8 cellular contexts compared by ENCODE assay signal in the genomic region with DNA sequence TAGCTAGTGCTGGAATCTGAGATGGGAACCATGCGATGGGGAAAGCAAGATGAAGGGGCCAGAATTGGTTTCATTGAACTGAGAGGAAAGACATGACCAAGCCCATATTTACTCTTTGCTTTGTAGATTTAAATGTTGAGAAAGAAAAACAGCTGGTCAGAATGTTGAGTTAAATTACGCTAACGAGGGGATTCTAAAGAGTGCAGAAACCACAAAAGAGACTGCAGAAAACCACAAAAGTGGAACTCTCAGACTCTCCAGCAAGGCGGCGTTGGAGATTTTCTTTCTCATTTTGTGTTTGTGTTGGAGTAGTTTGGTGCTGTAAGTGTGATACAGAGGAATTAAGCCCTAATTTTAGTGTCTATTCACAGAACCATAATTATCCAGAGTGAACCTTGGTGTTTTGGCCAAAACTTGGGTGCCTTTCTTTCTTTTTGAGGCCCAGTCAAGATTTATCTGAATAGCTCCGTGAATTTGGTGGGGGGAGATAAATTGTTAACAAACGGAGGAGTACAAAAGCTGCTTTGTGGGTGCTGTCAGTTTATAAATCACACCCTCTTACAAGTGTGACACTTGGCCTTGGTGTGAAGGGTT. TPM values are rescaled to one million over a fixed set of nuclear protein-coding genes. Genes with fewer than 3 reads are reported as not detected.
A peak's percentile ranks its signal among the peaks of the same experiment; 100 is the strongest.
DNase-seq lines count a peak whose midpoint lies in the region; ATAC-seq and TF ChIP-seq lines count a peak whose summit lies in the region.

No MANE protein-coding gene starts in this region.

- H3K27me3 Mint-ChIP-seq in Calu3 (ENCODE audit: unreplicated experiment) = no peaks in the 10 kb centered on the region
- no peaks in the 10 kb centered on the region for H3K27me3 Mint-ChIP-seq in nephron progenitor cell (ENCODE audit: low read depth, poor library complexity)

- TF ChIP-seq POLR2A in NB4 (IDR thresholded peaks at IDR 0.05; ENCODE audit: extremely low read depth, insufficient read length) = no peak

- H3K4me1 Mint-ChIP-seq in Calu3 (ENCODE audit: low read depth, unreplicated experiment) (peaks cover 35% of the 10 kb centered on the region), nephron progenitor cell (peaks cover 37% of the 10 kb centered on the region)

- H3K4me3 Mint-ChIP-seq in Calu3 (ENCODE audit: low read depth, unreplicated experiment) (no peak overlapping the region), nephron progenitor cell (no peak overlapping the region)

- no peak for ATAC-seq in GM18861 (IDR thresholded peaks at IDR 0.05; ENCODE audit: unreplicated experiment)

- H3K9me3 Mint-ChIP-seq in Calu3 (ENCODE audit: low read depth, unreplicated experiment) = no peaks in the 10 kb centered on the region
- no peaks in the 10 kb centered on the region for H3K9me3 Mint-ChIP-seq in nephron progenitor cell

- H3K4me3 ChIP-seq in NB4 (ENCODE audit: low read depth, low read length) = no peak overlapping the region

- DNase-seq in Calu3 (no peak), NB4 (ENCODE audit: low read depth) (peak; percentile 95), nephron progenitor cell (no peak), NCI-H748 treated with DMSO at 0.1 percent for 48 hours (lab: John Stamatoyannopoulos, UW) (no peak), kidney glomerular epithelial cell (lab: John Stamatoyannopoulos, UW) (no peak), midbrain (lab: John Stamatoyannopoulos, UW) (no peak)
- peak; percentile 32 for DNase-seq in central memory CD4-positive, alpha-beta T cell

- BruUV-seq in Calu3 (replicated peaks; lab: Mats Ljungman, UMichigan) = no TSS peak

- TF ChIP-seq CTCF in Calu3 (IDR thresholded peaks at IDR 0.05; ENCODE audit: unreplicated experiment) = no peak
- no peak for TF ChIP-seq CTCF in NB4 (IDR thresholded peaks at IDR 0.05; ENCODE audit: low read depth, low read length)
- TF ChIP-seq CTCF in nephron progenitor cell (IDR thresholded peaks at IDR 0.05) = no peak

- H3K27ac Mint-ChIP-seq in Calu3 (ENCODE audit: unreplicated experiment) (peak overlapping the region; percentile 43), nephron progenitor cell (peak overlapping the region; percentile 88)

- H3K36me3 Mint-ChIP-seq in Calu3 (ENCODE audit: insufficient read depth, unreplicated experiment) = peaks cover 82% of the 10 kb centered on the region
- H3K36me3 Mint-ChIP-seq in nephron progenitor cell (ENCODE audit: low read depth) = peaks cover 69% of the 10 kb centered on the region

- intact Hi-C loops in Calu3 (cut with micrococcal nuclease; ENCODE audit: unreplicated experiment) = no loop called here

- CTCF ChIA-PET in Calu3 (lab: Charles Lee) = interaction anchor here (0.6 to 0.7 kb wide), 2 partner anchors 38 to 351 kb away, joined by 3 read pairs; no protein-coding TSS in a partner anchor

RNA-seq across cellular contexts. Expression of a gene that starts 26.3 kb away (rescaled TPM):
- 169 and 174 TPM in 2 replicates for total RNA-seq in Calu3 (2022)

RNA-seq across cellular contexts. Expression of a gene that starts 43.4 kb away (rescaled TPM):
- 73.0 and 85.2 TPM in 2 replicates for total RNA-seq in Calu3 (2022)

Comparison
In these comparisons a context has a peak if more than half of its experiments do, and no peak if none do; other contexts are left out.
1. DNase-seq: peak in NB4 (single experiment) and central memory CD4-positive, alpha-beta T cell (single experiment); none in Calu3 (single experiment), nephron progenitor cell (single experiment), NCI-H748 treated with DMSO at 0.1 percent for 48 hours (single experiment), kidney glomerular epithelial cell (single experiment) and midbrain (single experiment).